ENCODE assay signal across 13 cellular contexts in genomic region chr11:20243974-20244373, GRCh38.
A peak's percentile ranks its signal among the peaks of the same experiment; 100 is the strongest.
DNase-seq lines count a peak whose midpoint lies in the region; ATAC-seq and TF ChIP-seq lines count a peak whose summit lies in the region.
"Had no signal": no experiment of that assay in that cellular context is flagged by ENCODE, and none has a peak within 500 bp of the region (broad histone marks: within the 10 kb centered on the region; RNA-seq: fewer than 3 reads in every experiment).

No MANE protein-coding gene starts in this region.

- H3K27ac ChIP-seq in VCaP (no peak overlapping the region), neuronal stem cell (replicated peaks; ENCODE audit: low read length) (no peak overlapping the region)
- H3K27ac ChIP-seq: left lung had no signal

- H4K91ac ChIP-seq in neuronal stem cell (ENCODE audit: low read depth, low read length, poor library complexity): no peak overlapping the region

- H3K4me1 Mint-ChIP-seq in glutamatergic neuron (ENCODE audit: low read depth, unreplicated experiment): peaks cover 23% of the 10 kb centered on the region
- H3K4me1 Mint-ChIP-seq: activated CD4-positive, alpha-beta memory T cell treated with anti-CD3 and anti-CD28 coated beads, Interleukin-2, amount 10 ng/mL, durations not matched to agents 7 days and 5 days; T-cell had no signal

- no peaks in the 10 kb centered on the region for H3K9me3 Mint-ChIP-seq in glutamatergic neuron (ENCODE audit: unreplicated experiment)
- H3K9me3 Mint-ChIP-seq: activated CD4-positive, alpha-beta memory T cell treated with anti-CD3 and anti-CD28 coated beads, Interleukin-2, amount 10 ng/mL, durations not matched to agents 7 days and 5 days had no signal

- H3K4me1 ChIP-seq in BE2C (no peaks in the 10 kb centered on the region), neuronal stem cell (ENCODE audit: control insufficient read depth in 2 of 2, insufficient read depth in 1 of 2, low read depth in 1 of 2, low read length in 2 of 2) (peaks cover 0 to 8% of the 10 kb centered on the region in 2 donors)
- H3K4me1 ChIP-seq: left lung had no signal

- H3K23ac ChIP-seq in neuronal stem cell (ENCODE audit: low read depth, low read length, poor library complexity): no peak overlapping the region

- H2BK5ac ChIP-seq in neuronal stem cell (ENCODE audit: low read length): no peak overlapping the region

- no peak overlapping the region for H3K4me3 Mint-ChIP-seq in glutamatergic neuron (ENCODE audit: unreplicated experiment)
- H3K4me3 Mint-ChIP-seq: activated CD4-positive, alpha-beta memory T cell treated with anti-CD3 and anti-CD28 coated beads, Interleukin-2, amount 10 ng/mL, durations not matched to agents 7 days and 5 days; activated naive CD4-positive, alpha-beta T cell treated with anti-CD3 and anti-CD28 coated beads for 36 hours; T-cell had no signal

- no peak overlapping the region for H2AFZ ChIP-seq in neuronal stem cell (ENCODE audit: low read length)

- H3K4me3 ChIP-seq in BE2C (ENCODE audit: low read depth, low read length): no peak overlapping the region
- no peak overlapping the region for H3K4me3 ChIP-seq in H7 (ENCODE audit: insufficient read depth, low read depth, low read length)
- no peak overlapping the region for H3K4me3 ChIP-seq in neuronal stem cell (ENCODE audit: low read length in 2 of 2)
- H3K4me3 ChIP-seq: left lung had no signal

- no peaks in the 10 kb centered on the region for H3K36me3 Mint-ChIP-seq in glutamatergic neuron (ENCODE audit: unreplicated experiment)
- H3K36me3 Mint-ChIP-seq: T-cell had no signal

- no CpG with 5 or more reads among the region's 3 CpGs for WGBS in neuronal stem cell (ENCODE audit: extremely low coverage in 2 of 2, insufficient read length in 2 of 2, insufficient replicate concordance in 1 of 2), 2 donors

- no peak overlapping the region for H3K4ac ChIP-seq in neuronal stem cell (ENCODE audit: low read length)

- no peaks in the 10 kb centered on the region for H3K79me1 ChIP-seq in neuronal stem cell (ENCODE audit: low read depth, low read length)

- no peak overlapping the region for H2BK15ac ChIP-seq in neuronal stem cell (ENCODE audit: low read length)

- peaks cover 2% of the 10 kb centered on the region for H3K27me3 Mint-ChIP-seq in glutamatergic neuron (ENCODE audit: unreplicated experiment)

- no peak overlapping the region for H2AK5ac ChIP-seq in neuronal stem cell (ENCODE audit: low read depth, low read length)

- H3K27ac Mint-ChIP-seq in glutamatergic neuron (ENCODE audit: unreplicated experiment): no peak overlapping the region
- H3K27ac Mint-ChIP-seq: activated CD4-positive, alpha-beta memory T cell treated with anti-CD3 and anti-CD28 coated beads, Interleukin-2, amount 10 ng/mL, durations not matched to agents 7 days and 5 days; activated naive CD4-positive, alpha-beta T cell treated with anti-CD3 and anti-CD28 coated beads for 36 hours; T-cell had no signal

- H3K18ac ChIP-seq in neuronal stem cell (ENCODE audit: low read length): no peak overlapping the region

- no peak for ATAC-seq in GM21576 (IDR thresholded peaks at IDR 0.05; ENCODE audit: unreplicated experiment)
- ATAC-seq in GM21717 (IDR thresholded peaks at IDR 0.05; ENCODE audit: unreplicated experiment): no peak
- ATAC-seq: left lung, T-cell had no signal

- H3K9ac ChIP-seq in neuronal stem cell (ENCODE audit: low read depth, low read length, poor library complexity): no peak overlapping the region

- H3K27me3 ChIP-seq in BE2C: no peaks in the 10 kb centered on the region
- no peaks in the 10 kb centered on the region; the same call in none of the 2 replicates for H3K27me3 ChIP-seq in H7 (ENCODE audit: control insufficient read depth, insufficient read depth, low read length)
- H3K27me3 ChIP-seq in neuronal stem cell (ENCODE audit: control insufficient read depth in 3 of 3, insufficient read depth in 3 of 3, low read depth in 1 of 3, low read length in 3 of 3): peaks cover 0 to 40% (median 0%) of the 10 kb centered on the region in 3 experiments

- H4K8ac ChIP-seq in neuronal stem cell (ENCODE audit: low read depth, low read length): no peak overlapping the region

- no peak overlapping the region for H2BK120ac ChIP-seq in neuronal stem cell (ENCODE audit: low read depth, low read length)

- DNase-seq in BE2C: no peak
- DNase-seq in H7: peak; percentile 7
- no peak for DNase-seq in glutamatergic neuron
- no peak for DNase-seq in neuronal stem cell (ENCODE audit: low spot score)
- no peak for DNase-seq in hepatic stellate cell (ENCODE audit: low spot score)
- DNase-seq: activated CD4-positive, alpha-beta memory T cell treated with anti-CD3 and anti-CD28 coated beads, Interleukin-2, amount 10 ng/mL, durations not matched to agents 7 days and 5 days; activated naive CD4-positive, alpha-beta T cell treated with anti-CD3 and anti-CD28 coated beads for 36 hours; cortex of kidney; left lung; T-cell had no signal

- TF ChIP-seq CTCF in BE2C (IDR thresholded peaks at IDR 0.05; ENCODE audit: low read depth, low read length) (peak; percentile 30; the same call in 1 of the 2 replicates), VCaP (conservative IDR thresholded peaks at IDR 0.05) (peak; percentile 70), glutamatergic neuron (IDR thresholded peaks at IDR 0.05; ENCODE audit: partially characterized antibody, unreplicated experiment) (peak; percentile 24)

- no peaks in the 10 kb centered on the region for H3K36me3 ChIP-seq in BE2C
- no peaks in the 10 kb centered on the region for H3K36me3 ChIP-seq in H7 (replicated peaks; ENCODE audit: control insufficient read depth, insufficient read depth, low read length)
- no peaks in the 10 kb centered on the region for H3K36me3 ChIP-seq in neuronal stem cell (replicated peaks in 1 of 2; ENCODE audit: control insufficient read depth in 2 of 2, insufficient read depth in 2 of 2, low read length in 2 of 2)
- H3K36me3 ChIP-seq: left lung had no signal

- no peak overlapping the region for H3K4me2 ChIP-seq in neuronal stem cell (ENCODE audit: insufficient read depth, low read length, poor library complexity, severe bottlenecking)

- no peak overlapping the region for H3K14ac ChIP-seq in neuronal stem cell (ENCODE audit: low read length)

- no peak overlapping the region for H2BK12ac ChIP-seq in neuronal stem cell (ENCODE audit: low read length)

- H3K9me3 ChIP-seq in BE2C (no peaks in the 10 kb centered on the region), neuronal stem cell (replicated peaks in 1 of 2; ENCODE audit: control insufficient read depth in 2 of 2, insufficient read depth in 1 of 2, low read depth in 1 of 2, low read length in 2 of 2) (peaks cover 0 to 3% of the 10 kb centered on the region in 2 donors)
